12 cellular contexts compared by ENCODE assay signal in genomic region chr1:244012232-244012631, GRCh38. TPM values are rescaled to one million over a fixed set of nuclear protein-coding genes. Genes with fewer than 3 reads are reported as not detected.
DNase-seq lines count a peak whose midpoint lies in the region; ATAC-seq, FAIRE-seq and TF ChIP-seq lines count a peak whose summit lies in the region.
"Had no signal": no experiment of that assay in that cellular context is flagged by ENCODE, and none has a peak within 500 bp of the region (broad histone marks: within the 10 kb centered on the region; RNA-seq: fewer than 3 reads in every experiment).

No MANE protein-coding gene starts in this region.

- FAIRE-seq in urothelium cell line (lab: Jason Lieb, UNC), result peak; percentile 5
- FAIRE-seq: GM12878, keratinocyte had no signal

- DNase-seq in left cardiac atrium (peak; percentile 56), cardiac septum (ENCODE audit: low spot score) (no peak), amniotic epithelial cell (ENCODE audit: low read depth) (peak; percentile 67), iPS-NIHi11 (ENCODE audit: low spot score) (peak; percentile 43), urothelium cell line (ENCODE audit: low spot score) (peak; percentile 75), erythroblast (lab: John Stamatoyannopoulos, UW) (no peak), DMS 273 treated with DMSO at 0.1 percent for 48 hours (lab: John Stamatoyannopoulos, UW) (no peak)
- DNase-seq: NCI-H187 treated with DMSO at 0.1 percent for 48 hours; stimulated activated naive B cell treated with anti-CD40 and anti-IgM and Interleukin-4, amounts not matched to agents 10 μg/mL and 1 μg/mL and 100 μg/mL, for 72 hours had no signal

- no peak for TF ChIP-seq POLR2A in erythroblast (IDR thresholded peaks at IDR 0.05; ENCODE audit: low read length)

- intact Hi-C loops in left cardiac atrium (cut with DNase I) (no loop called here), cardiac septum (cut with DNase I) (loop anchor here (10.0 kb wide), 1 partner anchor 263 kb away; no protein-coding TSS in a partner anchor)

- ATAC-seq in left cardiac atrium (peak in 1 of 2 donors; percentile 93), HG03469 (IDR thresholded peaks at IDR 0.05; ENCODE audit: unreplicated experiment) (no peak)
- ATAC-seq: GM12878; stimulated activated naive B cell treated with anti-CD40 and anti-IgM and Interleukin-4, amounts not matched to agents 10 μg/mL and 1 μg/mL and 100 μg/mL, for 72 hours had no signal

RNA-seq across cellular contexts. Expression of gene ZBTB18, which starts 38.9 kb away (rescaled TPM):
- 10 to 100 TPM; 21.4 to 24.0 TPM for total RNA-seq in left cardiac atrium
- total RNA-seq in cardiac septum, result 18.0 TPM

Comparison
In these comparisons a context has a peak if more than half of its experiments do, and no peak if none do; other contexts are left out.
1. DNase-seq: peak in left cardiac atrium (single experiment), amniotic epithelial cell (single experiment), iPS-NIHi11 (single experiment) and urothelium cell line (single experiment); none in cardiac septum (single experiment), erythroblast (0 of 2) and DMS 273 treated with DMSO at 0.1 percent for 48 hours (single experiment).